ENCODE assay signal across 18 cellular contexts in genomic region chr11:2672553-2673249, GRCh38.
"Had no signal": no experiment of that assay in that cellular context is flagged by ENCODE, and none has a peak within 500 bp of the region (broad histone marks: within the 10 kb centered on the region; RNA-seq: fewer than 3 reads in every experiment).

No MANE protein-coding gene starts in this region.

- H3K4me3 Mint-ChIP-seq: activated B cell treated with CpG ODN at 0.5 μM for 24 hours; activated CD4-positive, alpha-beta T cell treated with anti-CD3 and anti-CD28 coated beads, Interleukin-2, amount 10 ng/mL, durations not matched to agents 7 days and 5 days; activated T-cell treated with anti-CD3 and anti-CD28 coated beads, Interleukin-2, amount 50 U/mL, for 72 hours; dendritic cell treated with granulocyte-macrophage colony-stimulating factor and Interleukin-4, amounts not matched to agents 40 ng/mL and 50 ng/mL, for 4 days; immature natural killer cell; memory B cell; nephron; stimulated activated effector memory CD8-positive, alpha-beta T cell treated with anti-CD3 and anti-CD28 coated beads, Interleukin-12 subunit alpha, Interleukin-12 subunit beta, amount 100 ng/mL, for 72 hours; T-helper 1 cell treated with Interleukin-12 subunit alpha and Interleukin-12 subunit beta and Interleukin-4 antibody, amounts not matched to agents 30 μg/mL and 1 μg/mL, for 36 hours had no signal

- ATAC-seq: activated T-cell treated with anti-CD3 and anti-CD28 coated beads, Interleukin-2, amount 50 U/mL, for 72 hours; left lobe of liver; Right ventricle myocardium inferior; stimulated activated effector memory CD8-positive, alpha-beta T cell treated with anti-CD3 and anti-CD28 coated beads, Interleukin-12 subunit alpha, Interleukin-12 subunit beta, amount 100 ng/mL, for 72 hours had no signal

- H3K9me3 Mint-ChIP-seq: activated B cell treated with CpG ODN at 0.5 μM for 24 hours; activated CD4-positive, alpha-beta T cell treated with anti-CD3 and anti-CD28 coated beads, Interleukin-2, amount 10 ng/mL, durations not matched to agents 7 days and 5 days; activated T-cell treated with anti-CD3 and anti-CD28 coated beads, Interleukin-2, amount 50 U/mL, for 72 hours; dendritic cell treated with granulocyte-macrophage colony-stimulating factor and Interleukin-4, amounts not matched to agents 40 ng/mL and 50 ng/mL, for 4 days; immature natural killer cell; memory B cell; stimulated activated effector memory CD8-positive, alpha-beta T cell treated with anti-CD3 and anti-CD28 coated beads, Interleukin-12 subunit alpha, Interleukin-12 subunit beta, amount 100 ng/mL, for 72 hours; T-helper 1 cell treated with Interleukin-12 subunit alpha and Interleukin-12 subunit beta and Interleukin-4 antibody, amounts not matched to agents 30 μg/mL and 1 μg/mL, for 36 hours had no signal

- H3K27ac Mint-ChIP-seq: activated B cell treated with CpG ODN at 0.5 μM for 24 hours; activated CD4-positive, alpha-beta T cell treated with anti-CD3 and anti-CD28 coated beads, Interleukin-2, amount 10 ng/mL, durations not matched to agents 7 days and 5 days; activated T-cell treated with anti-CD3 and anti-CD28 coated beads, Interleukin-2, amount 50 U/mL, for 72 hours; dendritic cell treated with granulocyte-macrophage colony-stimulating factor and Interleukin-4, amounts not matched to agents 40 ng/mL and 50 ng/mL, for 4 days; immature natural killer cell; memory B cell; stimulated activated effector memory CD8-positive, alpha-beta T cell treated with anti-CD3 and anti-CD28 coated beads, Interleukin-12 subunit alpha, Interleukin-12 subunit beta, amount 100 ng/mL, for 72 hours; T-helper 1 cell treated with Interleukin-12 subunit alpha and Interleukin-12 subunit beta and Interleukin-4 antibody, amounts not matched to agents 30 μg/mL and 1 μg/mL, for 36 hours had no signal

- H3K36me3 ChIP-seq: ascending aorta, cardiac muscle cell, upper lobe of left lung had no signal

- H3K27me3 Mint-ChIP-seq: activated B cell treated with CpG ODN at 0.5 μM for 24 hours; activated CD4-positive, alpha-beta T cell treated with anti-CD3 and anti-CD28 coated beads, Interleukin-2, amount 10 ng/mL, durations not matched to agents 7 days and 5 days; dendritic cell treated with granulocyte-macrophage colony-stimulating factor and Interleukin-4, amounts not matched to agents 40 ng/mL and 50 ng/mL, for 4 days; memory B cell had no signal

- H3K27ac ChIP-seq: ascending aorta, cardiac muscle cell, upper lobe of left lung had no signal

- DNase-seq: activated B cell treated with CpG ODN at 0.5 μM for 24 hours; activated CD4-positive, alpha-beta T cell treated with anti-CD3 and anti-CD28 coated beads, Interleukin-2, amount 10 ng/mL, durations not matched to agents 7 days and 5 days; activated gamma-delta T cell treated with Interleukin-2 at 50 U/mL for 16 hours; activated T-cell treated with anti-CD3 and anti-CD28 coated beads, Interleukin-2, amount 50 U/mL, for 72 hours; erythroblast; glutamatergic neuron; immature natural killer cell; SK-N-SH; upper lobe of left lung had no signal

- H3K36me3 Mint-ChIP-seq: immature natural killer cell; stimulated activated effector memory CD8-positive, alpha-beta T cell treated with anti-CD3 and anti-CD28 coated beads, Interleukin-12 subunit alpha, Interleukin-12 subunit beta, amount 100 ng/mL, for 72 hours had no signal

- H3K4me3 ChIP-seq: ascending aorta, cardiac muscle cell, upper lobe of left lung had no signal

- H3K4me1 Mint-ChIP-seq: activated CD4-positive, alpha-beta T cell treated with anti-CD3 and anti-CD28 coated beads, Interleukin-2, amount 10 ng/mL, durations not matched to agents 7 days and 5 days; stimulated activated effector memory CD8-positive, alpha-beta T cell treated with anti-CD3 and anti-CD28 coated beads, Interleukin-12 subunit alpha, Interleukin-12 subunit beta, amount 100 ng/mL, for 72 hours had no signal

- H3K9me3 ChIP-seq: ascending aorta, SK-N-SH, upper lobe of left lung had no signal

- H3K27me3 ChIP-seq: ascending aorta, cardiac muscle cell, upper lobe of left lung had no signal
